16 cellular contexts compared by ENCODE assay signal in genomic region chr5:55599148-55600050, GRCh38.
A peak's percentile ranks its signal among the peaks of the same experiment; 100 is the strongest.
DNase-seq lines count a peak whose midpoint lies in the region; ATAC-seq, FAIRE-seq and TF ChIP-seq lines count a peak whose summit lies in the region.
"Had no signal": no experiment of that assay in that cellular context is flagged by ENCODE, and none has a peak within 500 bp of the region (broad histone marks: within the 10 kb centered on the region; RNA-seq: fewer than 3 reads in every experiment).

No MANE protein-coding gene starts in this region.

- no peaks in the 10 kb centered on the region for H4K20me1 ChIP-seq in HepG2 (ENCODE audit: insufficient read depth, low read length)
- H4K20me1 ChIP-seq: BLaER1 treated with 17β-estradiol and CSF1 and Interleukin-3, amounts not matched to agents 10 nM and 100 nM had no signal

- TF ChIP-seq EP300 in HepG2 (IDR thresholded peaks at IDR 0.05; ENCODE audit: low read depth in 2 of 2, low read length in 2 of 2): no peak
- TF ChIP-seq EP300 in HepG2 (CRISPR knock-in tag; IDR thresholded peaks at IDR 0.05; ENCODE audit: borderline replicate concordance): no peak

- POLR2A ChIA-PET in HepG2 (lab: Yijun Ruan, JAX): no interaction called here

- DNase-seq in HepG2 (ENCODE audit: low spot score): no peak
- no peak for DNase-seq in endothelial cell (ENCODE audit: low spot score)
- DNase-seq in osteocyte (ENCODE audit: extremely low spot score, unreplicated experiment): peak; percentile 56
- DNase-seq in vagina (ENCODE audit: extremely low spot score in 2 of 2): peak in 1 of 2 donors; percentile 86
- DNase-seq in 8988T: no peak
- no peak for DNase-seq in NK-92 treated with Interleukin-12 subunit alpha and Interleukin-12 subunit beta, amount 100 ng/mL, for 24 hours (lab: John Stamatoyannopoulos, UW)
- DNase-seq: activated T-cell treated with anti-CD3 and anti-CD28 coated beads, Interleukin-2, amount 50 U/mL, for 4 hours; cerebellar nuclear complex; foreskin melanocyte; NCI-H1048; retina; RPMI8226 had no signal

- H3K36me3 Mint-ChIP-seq in endothelial cell (ENCODE audit: low read depth, unreplicated experiment): no peaks in the 10 kb centered on the region
- no peaks in the 10 kb centered on the region for H3K36me3 Mint-ChIP-seq in osteocyte (ENCODE audit: unreplicated experiment)
- H3K36me3 Mint-ChIP-seq: memory B cell had no signal

- in situ Hi-C loops in HepG2 (cut with HindIII; ENCODE audit: extremely low pct_ligation_motif_present, low pct_unique_long_range_greater_than_20kb): no loop called here

- intact Hi-C loops in HepG2 (cut with micrococcal nuclease; ENCODE audit: unreplicated experiment): no loop called here
- intact Hi-C loops in vagina (cut with DNase I): loop anchor here (2.0 to 5.0 kb wide), 3 partner anchors 31 to 162 kb away; partner anchors contain the start of gene PLPP1

- H3K36me3 ChIP-seq in liver (ENCODE audit: control insufficient read depth in 4 of 4, insufficient read depth in 3 of 4, low read depth in 1 of 4, low read length in 3 of 4): no peaks in the 10 kb centered on the region
- no peaks in the 10 kb centered on the region for H3K36me3 ChIP-seq in HepG2 (replicated peaks in 1 of 2; ENCODE audit: control insufficient read depth in 1 of 2, insufficient read depth in 2 of 2, low read length in 2 of 2)
- no peaks in the 10 kb centered on the region for H3K36me3 ChIP-seq in vagina
- H3K36me3 ChIP-seq: BLaER1 treated with 17β-estradiol and CSF1 and Interleukin-3, amounts not matched to agents 10 nM and 100 nM had no signal

- H3K9me3 ChIP-seq in liver (ENCODE audit: control insufficient read depth in 4 of 4, low read length in 3 of 4) (no peaks in the 10 kb centered on the region), HepG2 (ENCODE audit: low read length) (no peaks in the 10 kb centered on the region), vagina (no peaks in the 10 kb centered on the region)
- H3K9me3 ChIP-seq: BLaER1 treated with 17β-estradiol and CSF1 and Interleukin-3, amounts not matched to agents 10 nM and 100 nM had no signal

- H3K27me3 Mint-ChIP-seq in endothelial cell (ENCODE audit: unreplicated experiment) (no peaks in the 10 kb centered on the region), osteocyte (ENCODE audit: unreplicated experiment) (no peaks in the 10 kb centered on the region)

- no TSS peak for BruUV-seq in HepG2 (replicated peaks; lab: Mats Ljungman, UMichigan)

- H2AFZ ChIP-seq in HepG2 (ENCODE audit: low read length): no peak overlapping the region

- H3K9ac ChIP-seq in liver (ENCODE audit: low read depth in 1 of 2, low read length in 2 of 2) (no peak overlapping the region), HepG2 (ENCODE audit: insufficient read depth, low read depth, low read length) (no peak overlapping the region)
- H3K9ac ChIP-seq: BLaER1 treated with 17β-estradiol and CSF1 and Interleukin-3, amounts not matched to agents 10 nM and 100 nM had no signal

- no peak for FAIRE-seq in HepG2 (lab: Jason Lieb, UNC)

- H3K4me3 ChIP-seq in liver (ENCODE audit: low read depth in 1 of 3, low read length in 3 of 3) (no peak overlapping the region), HepG2 (replicated peaks in 1 of 3; ENCODE audit: insufficient read depth in 1 of 3, low read depth in 2 of 3, low read length in 3 of 3) (no peak overlapping the region), vagina (no peak overlapping the region)
- H3K4me3 ChIP-seq: BLaER1 treated with 17β-estradiol and CSF1 and Interleukin-3, amounts not matched to agents 10 nM and 100 nM had no signal

- H3K4me3 Mint-ChIP-seq in endothelial cell (ENCODE audit: unreplicated experiment): no peak overlapping the region
- no peak overlapping the region for H3K4me3 Mint-ChIP-seq in osteocyte (ENCODE audit: unreplicated experiment)
- H3K4me3 Mint-ChIP-seq: activated T-cell treated with anti-CD3 and anti-CD28 coated beads, Interleukin-2, amount 50 U/mL, for 4 hours; memory B cell had no signal

- H3K9me3 Mint-ChIP-seq in endothelial cell (ENCODE audit: unreplicated experiment) (no peaks in the 10 kb centered on the region), osteocyte (ENCODE audit: unreplicated experiment) (no peaks in the 10 kb centered on the region)
- H3K9me3 Mint-ChIP-seq: activated T-cell treated with anti-CD3 and anti-CD28 coated beads, Interleukin-2, amount 50 U/mL, for 4 hours; memory B cell had no signal

- H3K27me3 ChIP-seq in liver (ENCODE audit: control insufficient read depth in 4 of 4, insufficient read depth in 4 of 4, low read length in 3 of 4): no peaks in the 10 kb centered on the region
- no peaks in the 10 kb centered on the region; a peak in 1 of 5 replicates for H3K27me3 ChIP-seq in HepG2 (ENCODE audit: control insufficient read depth in 1 of 2, insufficient read depth in 2 of 2, low read length in 2 of 2)
- H3K27me3 ChIP-seq in vagina: no peaks in the 10 kb centered on the region
- H3K27me3 ChIP-seq: BLaER1 treated with 17β-estradiol and CSF1 and Interleukin-3, amounts not matched to agents 10 nM and 100 nM had no signal

- TF ChIP-seq POLR2A in HepG2 (IDR thresholded peaks at IDR 0.05; ENCODE audit: insufficient read depth in 1 of 2, low read depth in 2 of 2, low read length in 2 of 2) (no peak), vagina (IDR thresholded peaks at IDR 0.05) (no peak)

- ATAC-seq in HepG2: no peak
- ATAC-seq in GM19328 (IDR thresholded peaks at IDR 0.05; ENCODE audit: unreplicated experiment): no peak

- WGBS in liver: 80% methylated on average over 8 of the region's 8 CpGs
- 88% methylated on average over 8 of the region's 8 CpGs for WGBS in HepG2 (ENCODE audit: low lambda C conversion rate)

- no peaks in the 10 kb centered on the region for H3K79me2 ChIP-seq in HepG2 (ENCODE audit: insufficient read depth, low read length)

- peak overlapping the region; percentile 94 for H3K27ac ChIP-seq in liver (ENCODE audit: low read depth in 1 of 2, low read length in 2 of 2)
- no peak overlapping the region for H3K27ac ChIP-seq in HepG2 (ENCODE audit: extremely low read length, insufficient read depth, low read length)
- peak overlapping the region; percentile 78 for H3K27ac ChIP-seq in vagina
- H3K27ac ChIP-seq: BLaER1 treated with 17β-estradiol and CSF1 and Interleukin-3, amounts not matched to agents 10 nM and 100 nM had no signal

- peaks cover 33% of the 10 kb centered on the region for H3K4me1 Mint-ChIP-seq in endothelial cell (ENCODE audit: unreplicated experiment)
- H3K4me1 Mint-ChIP-seq in osteocyte (ENCODE audit: unreplicated experiment): peaks cover 68% of the 10 kb centered on the region

- H3K27ac Mint-ChIP-seq in endothelial cell (ENCODE audit: unreplicated experiment): peak overlapping the region; percentile 90
- peak overlapping the region; percentile 98 for H3K27ac Mint-ChIP-seq in osteocyte (ENCODE audit: unreplicated experiment)
- H3K27ac Mint-ChIP-seq: memory B cell had no signal

- no peak for TF ChIP-seq RAD21 in liver (IDR thresholded peaks at IDR 0.05)
- TF ChIP-seq RAD21 in HepG2 (CRISPR knock-in tag; IDR thresholded peaks at IDR 0.05): no peak

- CTCF ChIA-PET in HepG2 (lab: Yijun Ruan, JAX; ENCODE audit: low intra/inter-chr PET ratio, low total read pairs): no interaction called here

- no peak overlapping the region for H3K4me2 ChIP-seq in HepG2 (ENCODE audit: low read depth, low read length)

- H3K4me1 ChIP-seq in liver (ENCODE audit: control insufficient read depth in 4 of 4, insufficient read depth in 4 of 4, low read length in 3 of 4) (peaks cover 16 to 46% (median 25%) of the 10 kb centered on the region in 4 donors), HepG2 (ENCODE audit: insufficient read depth, low read length) (peaks cover 50% of the 10 kb centered on the region), vagina (peaks cover 82% of the 10 kb centered on the region)

- TF ChIP-seq CTCF in liver (IDR thresholded peaks at IDR 0.05; ENCODE audit: low read depth, low read length, missing input control) (no peak), HepG2 (CRISPR knock-in tag; IDR thresholded peaks at IDR 0.05) (no peak), endothelial cell (IDR thresholded peaks at IDR 0.05; ENCODE audit: unreplicated experiment) (no peak), osteocyte (IDR thresholded peaks at IDR 0.05) (no peak), vagina (IDR thresholded peaks at IDR 0.05) (no peak)

TF ChIP-seq in liver, 16 proteins besides CTCF, POLR2A, EP300 and RAD21:
- no peak for TF ChIP-seq TAF1 (conservative IDR thresholded peaks at IDR 0.05)
- peak; percentile 37 for TF ChIP-seq NR2F2 (IDR thresholded peaks at IDR 0.05)
- peak; percentile 5 to 37 for TF ChIP-seq HNF4A (conservative IDR thresholded peaks at IDR 0.05)
- no peak for TF ChIP-seq ATF3 (IDR thresholded peaks at IDR 0.05)
- TF ChIP-seq RXRA (IDR thresholded peaks at IDR 0.05): peak; percentile 13 to 51
- TF ChIP-seq FOXA1 (IDR thresholded peaks at IDR 0.05): no peak
- TF ChIP-seq YY1 (IDR thresholded peaks at IDR 0.05): no peak
- TF ChIP-seq SP1 (IDR thresholded peaks at IDR 0.05): peak; percentile 30
- TF ChIP-seq GABPA (IDR thresholded peaks at IDR 0.05 in 1 of 2, conservative IDR thresholded peaks at IDR 0.05 in 1 of 2): no peak
- TF ChIP-seq MAX (IDR thresholded peaks at IDR 0.05): peak; percentile 33

TF ChIP-seq in HepG2, 621 proteins besides CTCF, POLR2A, EP300 and RAD21 (continues in another document):
- TF ChIP-seq SRF (IDR thresholded peaks at IDR 0.05; ENCODE audit: low read depth, low read length): no peak
- no peak for TF ChIP-seq RARG (CRISPR knock-in tag; IDR thresholded peaks at IDR 0.05; ENCODE audit: low read depth)
- TF ChIP-seq E2F1 (CRISPR knock-in tag; IDR thresholded peaks at IDR 0.05): no peak
